ENCODE assay signal across 1 cellular context in the genomic region with DNA sequence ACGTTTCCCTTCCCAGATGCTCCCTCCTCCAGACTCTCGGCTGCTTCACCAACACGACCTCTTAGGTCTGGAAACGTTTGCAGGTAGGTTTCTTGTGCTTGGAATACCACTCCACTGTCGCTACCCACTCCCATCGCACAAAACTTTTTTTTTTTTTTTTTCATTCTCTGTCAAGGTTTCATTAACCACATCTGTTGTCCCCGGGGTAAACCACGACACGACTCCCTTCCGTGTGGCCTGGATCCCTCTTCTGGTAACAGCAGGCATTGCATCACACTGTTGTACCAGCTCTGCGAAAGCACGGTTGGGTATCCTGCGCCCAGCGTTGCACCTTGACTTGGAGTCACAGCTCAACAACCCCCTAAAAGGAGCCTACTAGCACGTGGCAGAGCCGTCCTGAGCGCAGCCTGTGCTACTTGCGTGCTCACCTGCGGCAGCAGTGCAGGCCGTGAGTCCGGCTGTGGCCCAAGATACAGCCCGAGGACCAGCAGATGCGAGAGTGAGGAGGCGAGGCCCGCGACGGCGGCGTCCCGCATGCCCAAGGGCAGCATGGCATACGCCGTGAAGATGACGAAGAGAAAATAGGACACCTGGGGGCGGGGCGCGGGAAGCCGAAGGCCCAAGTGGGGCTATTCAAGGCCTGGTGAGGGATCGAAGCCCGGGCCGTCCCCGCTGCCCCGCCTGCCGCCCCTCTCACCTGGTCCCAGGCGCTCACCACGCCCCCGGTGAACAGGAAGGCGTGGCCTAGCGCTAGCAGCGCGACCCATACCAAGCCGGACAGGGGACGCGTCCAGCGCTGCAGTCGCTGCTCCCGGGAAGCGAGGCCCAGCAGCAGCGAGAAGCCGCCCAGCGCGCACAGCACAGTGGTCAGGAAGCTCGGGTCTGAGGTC.
TF ChIP-seq lines count a peak whose summit lies in the region.

No MANE protein-coding gene starts in this region.

TF ChIP-seq in HepG2, 621 proteins besides CTCF, POLR2A, EP300 and RAD21 (continued from another document and continues in another):
- TF ChIP-seq, protein P1, sequence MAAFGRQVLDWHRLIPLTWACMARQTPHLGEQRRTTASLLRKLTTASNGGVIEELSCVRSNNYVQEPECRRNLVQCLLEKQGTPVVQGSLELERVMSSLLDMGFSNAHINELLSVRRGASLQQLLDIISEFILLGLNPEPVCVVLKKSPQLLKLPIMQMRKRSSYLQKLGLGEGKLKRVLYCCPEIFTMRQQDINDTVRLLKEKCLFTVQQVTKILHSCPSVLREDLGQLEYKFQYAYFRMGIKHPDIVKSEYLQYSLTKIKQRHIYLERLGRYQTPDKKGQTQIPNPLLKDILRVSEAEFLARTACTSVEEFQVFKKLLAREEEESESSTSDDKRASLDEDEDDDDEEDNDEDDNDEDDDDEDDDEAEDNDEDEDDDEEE (CRISPR knock-in tag; IDR thresholded peaks at IDR 0.05): peak; percentile 98
- no peak; the same call in 1 of the 2 replicates for TF ChIP-seq ZNF256 (CRISPR knock-in tag; conservative IDR thresholded peaks at IDR 0.05)
- peak; percentile 96 for TF ChIP-seq ZNF333 (CRISPR knock-in tag; IDR thresholded peaks at IDR 0.05; ENCODE audit: borderline replicate concordance)
- TF ChIP-seq, protein P2, sequence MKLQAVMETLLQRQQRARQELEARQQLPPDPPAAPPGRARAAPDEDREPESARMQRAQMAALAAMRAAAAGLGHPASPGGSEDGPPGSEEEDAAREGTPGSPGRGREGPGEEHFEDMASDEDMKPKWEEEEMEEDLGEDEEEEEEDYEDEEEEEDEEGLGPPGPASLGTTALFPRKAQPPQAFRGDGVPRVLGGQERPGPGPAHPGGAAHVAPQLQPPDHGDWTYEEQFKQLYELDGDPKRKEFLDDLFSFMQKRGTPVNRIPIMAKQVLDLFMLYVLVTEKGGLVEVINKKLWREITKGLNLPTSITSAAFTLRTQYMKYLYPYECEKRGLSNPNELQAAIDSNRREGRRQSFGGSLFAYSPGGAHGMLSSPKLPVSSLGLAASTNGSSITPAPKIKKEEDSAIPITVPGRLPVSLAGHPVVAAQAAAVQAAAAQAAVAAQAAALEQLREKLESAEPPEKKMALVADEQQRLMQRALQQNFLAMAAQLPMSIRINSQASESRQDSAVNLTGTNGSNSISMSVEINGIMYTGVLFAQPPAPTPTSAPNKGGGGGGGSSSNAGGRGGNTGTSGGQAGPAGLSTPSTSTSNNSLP (IDR thresholded peaks at IDR 0.05; ENCODE audit: low read depth, low read length): no peak
- TF ChIP-seq, protein P3, sequence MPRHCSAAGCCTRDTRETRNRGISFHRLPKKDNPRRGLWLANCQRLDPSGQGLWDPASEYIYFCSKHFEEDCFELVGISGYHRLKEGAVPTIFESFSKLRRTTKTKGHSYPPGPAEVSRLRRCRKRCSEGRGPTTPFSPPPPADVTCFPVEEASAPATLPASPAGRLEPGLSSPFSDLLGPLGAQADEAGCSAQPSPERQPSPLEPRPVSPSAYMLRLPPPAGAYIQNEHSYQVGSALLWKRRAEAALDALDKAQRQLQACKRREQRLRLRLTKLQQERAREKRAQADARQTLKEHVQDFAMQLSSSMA (CRISPR knock-in tag; IDR thresholded peaks at IDR 0.05): peak; percentile 90; the same call in 1 of the 2 replicates
- peak; percentile 98 for TF ChIP-seq CEBPG (CRISPR knock-in tag; IDR thresholded peaks at IDR 0.05)
- peak; percentile 94 for TF ChIP-seq ZNF747 (CRISPR knock-in tag; IDR thresholded peaks at IDR 0.05; ENCODE audit: borderline replicate concordance)
- peak; percentile 97 for TF ChIP-seq ZNF547 (CRISPR knock-in tag; IDR thresholded peaks at IDR 0.05)
- TF ChIP-seq, protein P4, sequence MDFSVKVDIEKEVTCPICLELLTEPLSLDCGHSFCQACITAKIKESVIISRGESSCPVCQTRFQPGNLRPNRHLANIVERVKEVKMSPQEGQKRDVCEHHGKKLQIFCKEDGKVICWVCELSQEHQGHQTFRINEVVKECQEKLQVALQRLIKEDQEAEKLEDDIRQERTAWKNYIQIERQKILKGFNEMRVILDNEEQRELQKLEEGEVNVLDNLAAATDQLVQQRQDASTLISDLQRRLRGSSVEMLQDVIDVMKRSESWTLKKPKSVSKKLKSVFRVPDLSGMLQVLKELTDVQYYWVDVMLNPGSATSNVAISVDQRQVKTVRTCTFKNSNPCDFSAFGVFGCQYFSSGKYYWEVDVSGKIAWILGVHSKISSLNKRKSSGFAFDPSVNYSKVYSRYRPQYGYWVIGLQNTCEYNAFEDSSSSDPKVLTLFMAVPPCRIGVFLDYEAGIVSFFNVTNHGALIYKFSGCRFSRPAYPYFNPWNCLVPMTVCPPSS (IDR thresholded peaks at IDR 0.05): no peak
- no peak; the same call in 1 of the 2 replicates for TF ChIP-seq CBX2 (IDR thresholded peaks at IDR 0.05; ENCODE audit: low read depth, low read length)
- TF ChIP-seq CBX2 (CRISPR knock-in tag; IDR thresholded peaks at IDR 0.05; ENCODE audit: low read depth): no peak; the same call in 1 of the 2 replicates
- peak; percentile 99 for TF ChIP-seq GTF3A (CRISPR knock-in tag; conservative IDR thresholded peaks at IDR 0.05)
- TF ChIP-seq, protein P5, sequence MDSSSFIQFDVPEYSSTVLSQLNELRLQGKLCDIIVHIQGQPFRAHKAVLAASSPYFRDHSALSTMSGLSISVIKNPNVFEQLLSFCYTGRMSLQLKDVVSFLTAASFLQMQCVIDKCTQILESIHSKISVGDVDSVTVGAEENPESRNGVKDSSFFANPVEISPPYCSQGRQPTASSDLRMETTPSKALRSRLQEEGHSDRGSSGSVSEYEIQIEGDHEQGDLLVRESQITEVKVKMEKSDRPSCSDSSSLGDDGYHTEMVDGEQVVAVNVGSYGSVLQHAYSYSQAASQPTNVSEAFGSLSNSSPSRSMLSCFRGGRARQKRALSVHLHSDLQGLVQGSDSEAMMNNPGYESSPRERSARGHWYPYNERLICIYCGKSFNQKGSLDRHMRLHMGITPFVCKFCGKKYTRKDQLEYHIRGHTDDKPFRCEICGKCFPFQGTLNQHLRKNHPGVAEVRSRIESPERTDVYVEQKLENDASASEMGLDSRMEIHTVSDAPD (CRISPR knock-in tag; IDR thresholded peaks at IDR 0.05): peak; percentile 64; the same call in 1 of the 2 replicates
- no peak; the same call in 1 of the 2 replicates for TF ChIP-seq ZNF10 (CRISPR knock-in tag; IDR thresholded peaks at IDR 0.05; ENCODE audit: borderline replicate concordance, low read depth)
- TF ChIP-seq JARID2 (CRISPR knock-in tag; IDR thresholded peaks at IDR 0.05; ENCODE audit: insufficient replicate concordance): no peak
- TF ChIP-seq ZC3H13 (CRISPR knock-in tag; IDR thresholded peaks at IDR 0.05): peak; percentile 98
- TF ChIP-seq ZNF251 (CRISPR knock-in tag; IDR thresholded peaks at IDR 0.05): peak; percentile 93
- TF ChIP-seq TMF1 (CRISPR knock-in tag; IDR thresholded peaks at IDR 0.05; ENCODE audit: low read depth): peak; percentile 31; the same call in 1 of the 2 replicates
- TF ChIP-seq KAT8 (CRISPR knock-in tag; IDR thresholded peaks at IDR 0.05): peak; percentile 71; the same call in 1 of the 2 replicates
- TF ChIP-seq, protein P6, sequence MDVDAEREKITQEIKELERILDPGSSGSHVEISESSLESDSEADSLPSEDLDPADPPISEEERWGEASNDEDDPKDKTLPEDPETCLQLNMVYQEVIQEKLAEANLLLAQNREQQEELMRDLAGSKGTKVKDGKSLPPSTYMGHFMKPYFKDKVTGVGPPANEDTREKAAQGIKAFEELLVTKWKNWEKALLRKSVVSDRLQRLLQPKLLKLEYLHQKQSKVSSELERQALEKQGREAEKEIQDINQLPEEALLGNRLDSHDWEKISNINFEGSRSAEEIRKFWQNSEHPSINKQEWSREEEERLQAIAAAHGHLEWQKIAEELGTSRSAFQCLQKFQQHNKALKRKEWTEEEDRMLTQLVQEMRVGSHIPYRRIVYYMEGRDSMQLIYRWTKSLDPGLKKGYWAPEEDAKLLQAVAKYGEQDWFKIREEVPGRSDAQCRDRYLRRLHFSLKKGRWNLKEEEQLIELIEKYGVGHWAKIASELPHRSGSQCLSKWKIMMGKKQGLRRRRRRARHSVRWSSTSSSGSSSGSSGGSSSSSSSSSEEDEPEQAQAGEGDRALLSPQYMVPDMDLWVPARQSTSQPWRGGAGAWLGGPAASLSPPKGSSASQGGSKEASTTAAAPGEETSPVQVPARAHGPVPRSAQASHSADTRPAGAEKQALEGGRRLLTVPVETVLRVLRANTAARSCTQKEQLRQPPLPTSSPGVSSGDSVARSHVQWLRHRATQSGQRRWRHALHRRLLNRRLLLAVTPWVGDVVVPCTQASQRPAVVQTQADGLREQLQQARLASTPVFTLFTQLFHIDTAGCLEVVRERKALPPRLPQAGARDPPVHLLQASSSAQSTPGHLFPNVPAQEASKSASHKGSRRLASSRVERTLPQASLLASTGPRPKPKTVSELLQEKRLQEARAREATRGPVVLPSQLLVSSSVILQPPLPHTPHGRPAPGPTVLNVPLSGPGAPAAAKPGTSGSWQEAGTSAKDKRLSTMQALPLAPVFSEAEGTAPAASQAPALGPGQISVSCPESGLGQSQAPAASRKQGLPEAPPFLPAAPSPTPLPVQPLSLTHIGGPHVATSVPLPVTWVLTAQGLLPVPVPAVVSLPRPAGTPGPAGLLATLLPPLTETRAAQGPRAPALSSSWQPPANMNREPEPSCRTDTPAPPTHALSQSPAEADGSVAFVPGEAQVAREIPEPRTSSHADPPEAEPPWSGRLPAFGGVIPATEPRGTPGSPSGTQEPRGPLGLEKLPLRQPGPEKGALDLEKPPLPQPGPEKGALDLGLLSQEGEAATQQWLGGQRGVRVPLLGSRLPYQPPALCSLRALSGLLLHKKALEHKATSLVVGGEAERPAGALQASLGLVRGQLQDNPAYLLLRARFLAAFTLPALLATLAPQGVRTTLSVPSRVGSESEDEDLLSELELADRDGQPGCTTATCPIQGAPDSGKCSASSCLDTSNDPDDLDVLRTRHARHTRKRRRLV (CRISPR knock-in tag; IDR thresholded peaks at IDR 0.05): peak; percentile 93
- TF ChIP-seq, protein P7, sequence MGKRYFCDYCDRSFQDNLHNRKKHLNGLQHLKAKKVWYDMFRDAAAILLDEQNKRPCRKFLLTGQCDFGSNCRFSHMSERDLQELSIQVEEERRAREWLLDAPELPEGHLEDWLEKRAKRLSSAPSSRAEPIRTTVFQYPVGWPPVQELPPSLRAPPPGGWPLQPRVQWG (CRISPR knock-in tag; IDR thresholded peaks at IDR 0.05; ENCODE audit: borderline replicate concordance, low read depth): no peak
- TF ChIP-seq ARID2 (CRISPR knock-in tag; IDR thresholded peaks at IDR 0.05; ENCODE audit: borderline replicate concordance): no peak; the same call in none of the 2 replicates
- TF ChIP-seq ZNF326 (CRISPR knock-in tag; IDR thresholded peaks at IDR 0.05; ENCODE audit: borderline replicate concordance): no peak; the same call in 1 of the 2 replicates
- TF ChIP-seq, protein P8, sequence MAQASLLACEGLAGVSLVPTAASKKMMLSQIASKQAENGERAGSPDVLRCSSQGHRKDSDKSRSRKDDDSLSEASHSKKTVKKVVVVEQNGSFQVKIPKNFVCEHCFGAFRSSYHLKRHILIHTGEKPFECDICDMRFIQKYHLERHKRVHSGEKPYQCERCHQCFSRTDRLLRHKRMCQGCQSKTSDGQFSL (CRISPR knock-in tag; IDR thresholded peaks at IDR 0.05): no peak
- TF ChIP-seq SOX13 (IDR thresholded peaks at IDR 0.05): no peak
- TF ChIP-seq SOX13 (CRISPR knock-in tag; conservative IDR thresholded peaks at IDR 0.05 in 1 of 2, IDR thresholded peaks at IDR 0.05 in 1 of 2): peak in 1 of 2 experiments; percentile 9; a peak in 2 of 4 replicates
- TF ChIP-seq ATM (IDR thresholded peaks at IDR 0.05; ENCODE audit: borderline replicate concordance): no peak; the same call in 1 of the 2 replicates
- no peak for TF ChIP-seq SIN3A (IDR thresholded peaks at IDR 0.05; ENCODE audit: borderline replicate concordance, low read depth, low read length)
- TF ChIP-seq, protein P9, sequence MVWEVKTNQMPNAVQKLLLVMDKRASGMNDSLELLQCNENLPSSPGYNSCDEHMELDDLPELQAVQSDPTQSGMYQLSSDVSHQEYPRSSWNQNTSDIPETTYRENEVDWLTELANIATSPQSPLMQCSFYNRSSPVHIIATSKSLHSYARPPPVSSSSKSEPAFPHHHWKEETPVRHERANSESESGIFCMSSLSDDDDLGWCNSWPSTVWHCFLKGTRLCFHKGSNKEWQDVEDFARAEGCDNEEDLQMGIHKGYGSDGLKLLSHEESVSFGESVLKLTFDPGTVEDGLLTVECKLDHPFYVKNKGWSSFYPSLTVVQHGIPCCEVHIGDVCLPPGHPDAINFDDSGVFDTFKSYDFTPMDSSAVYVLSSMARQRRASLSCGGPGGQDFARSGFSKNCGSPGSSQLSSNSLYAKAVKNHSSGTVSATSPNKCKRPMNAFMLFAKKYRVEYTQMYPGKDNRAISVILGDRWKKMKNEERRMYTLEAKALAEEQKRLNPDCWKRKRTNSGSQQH (CRISPR knock-in tag; IDR thresholded peaks at IDR 0.05; ENCODE audit: low read depth): peak; percentile 42; the same call in 1 of the 2 replicates
- 0 out of 2 replicates have a peak, but pooled peaks have one; percentile 18 for TF ChIP-seq PPARG (CRISPR knock-in tag; conservative IDR thresholded peaks at IDR 0.05)
- TF ChIP-seq MYC (CRISPR knock-in tag; IDR thresholded peaks at IDR 0.05; ENCODE audit: borderline replicate concordance): peak; percentile 63
- TF ChIP-seq ZFP1 (CRISPR knock-in tag; IDR thresholded peaks at IDR 0.05): peak; percentile 83; the same call in 1 of the 2 replicates
- TF ChIP-seq ZNF720 (CRISPR knock-in tag; IDR thresholded peaks at IDR 0.05): peak; percentile 86; the same call in 1 of the 2 replicates
- TF ChIP-seq ZNF850 (CRISPR knock-in tag; conservative IDR thresholded peaks at IDR 0.05): no peak
- TF ChIP-seq ZNF75D (CRISPR knock-in tag; IDR thresholded peaks at IDR 0.05; ENCODE audit: borderline replicate concordance): no peak; the same call in 1 of the 2 replicates
- no peak for TF ChIP-seq PAF1 (CRISPR knock-in tag; IDR thresholded peaks at IDR 0.05)
- peak; percentile 29; the same call in 1 of the 2 replicates for TF ChIP-seq ZNF224 (CRISPR knock-in tag; IDR thresholded peaks at IDR 0.05)
- no peak for TF ChIP-seq SIN3B (IDR thresholded peaks at IDR 0.05; ENCODE audit: low read length)
- TF ChIP-seq ZNF101 (CRISPR knock-in tag; IDR thresholded peaks at IDR 0.05; ENCODE audit: borderline replicate concordance, low read depth): peak; percentile 96
- TF ChIP-seq ZNF446 (CRISPR knock-in tag; IDR thresholded peaks at IDR 0.05): peak; percentile 78
- peak; percentile 86 for TF ChIP-seq KDM2A (CRISPR knock-in tag; IDR thresholded peaks at IDR 0.05; ENCODE audit: borderline replicate concordance, low read depth)
